8 cellular contexts compared by ENCODE assay signal in the genomic region with DNA sequence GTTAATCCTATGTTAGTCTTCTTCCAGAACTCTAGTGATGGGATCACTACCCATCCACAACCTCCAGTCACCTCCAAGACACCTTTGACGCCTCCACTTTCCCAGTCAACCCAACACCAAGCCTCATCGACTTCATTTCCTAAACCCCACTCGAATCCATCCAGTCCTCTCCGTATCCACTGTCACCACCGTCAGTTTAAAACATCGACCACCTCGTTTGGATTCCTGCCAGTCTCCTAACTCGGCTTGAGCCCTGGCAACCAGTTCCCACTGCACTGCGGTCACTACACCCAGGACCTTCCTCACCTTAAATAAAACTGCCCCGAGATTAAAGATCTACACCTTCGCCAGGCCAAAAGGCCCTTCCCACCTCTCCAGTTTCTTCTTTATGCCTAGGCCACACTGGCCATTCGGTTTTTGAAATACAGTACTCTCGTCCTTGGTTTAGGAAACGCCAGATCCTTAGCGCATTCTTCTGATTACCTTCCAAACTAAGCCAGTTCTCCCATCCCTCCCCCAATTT. TPM values are rescaled to one million over a fixed set of nuclear protein-coding genes. Genes with fewer than 3 reads are reported as not detected.
DNase-seq lines count a peak whose midpoint lies in the region; ATAC-seq and TF ChIP-seq lines count a peak whose summit lies in the region.

No MANE protein-coding gene starts in this region.

- peaks cover 0 to 10% (median 2%) of the 10 kb centered on the region in 4 donors for H3K36me3 ChIP-seq in stomach

- H3K27me3 Mint-ChIP-seq in activated CD4-positive, alpha-beta memory T cell treated with anti-CD3 and anti-CD28 coated beads for 36 hours = no peaks in the 10 kb centered on the region

- H3K4me1 Mint-ChIP-seq in activated CD4-positive, alpha-beta memory T cell treated with anti-CD3 and anti-CD28 coated beads for 36 hours (ENCODE audit: low read depth) = peaks cover 53% of the 10 kb centered on the region

- peak overlapping the region; percentile 97 for H3K4me3 ChIP-seq in iPS-18c (ENCODE audit: insufficient read depth, low read depth, low read length)
- peak overlapping the region; percentile 61 to 87 (median 72) for H3K4me3 ChIP-seq in stomach

- no peaks in the 10 kb centered on the region for H3K36me3 Mint-ChIP-seq in activated CD4-positive, alpha-beta memory T cell treated with anti-CD3 and anti-CD28 coated beads for 36 hours

- intact Hi-C loops in activated CD4-positive, alpha-beta memory T cell treated with anti-CD3 and anti-CD28 coated beads for 36 hours (cut with micrococcal nuclease) = no loop called here
- intact Hi-C loops in stomach (cut with DNase I; ENCODE audit: low total_unique reads) = no loop called here

- 32 to 43% (median 42%) methylated on average over 15 of the region's 15 CpGs for WGBS in stomach, 5 donors

- no peaks in the 10 kb centered on the region for H3K9me3 Mint-ChIP-seq in activated CD4-positive, alpha-beta memory T cell treated with anti-CD3 and anti-CD28 coated beads for 36 hours

- no peak for TF ChIP-seq POLR2A in stomach (IDR thresholded peaks at IDR 0.05)

- DNase-seq in NCI-H146 (lab: John Stamatoyannopoulos, UW) = peak; percentile 24
- no peak for DNase-seq in NCI-H146 treated with DMSO at 0.1 percent for 48 hours (lab: John Stamatoyannopoulos, UW; ENCODE audit: unreplicated experiment)
- DNase-seq in activated CD4-positive, alpha-beta memory T cell treated with anti-CD3 and anti-CD28 coated beads for 36 hours = no peak
- no peak for DNase-seq in stomach
- no peak for DNase-seq in activated gamma-delta T cell treated with Interleukin-2 at 50 U/mL for 16 hours
- DNase-seq in dedifferentiated amniotic fluid mesenchymal stem cell (ENCODE audit: extremely low spot score) = no peak

- H3K27me3 ChIP-seq in stomach = no peaks in the 10 kb centered on the region

- peak overlapping the region; percentile 90 for H3K4me3 Mint-ChIP-seq in activated CD4-positive, alpha-beta memory T cell treated with anti-CD3 and anti-CD28 coated beads for 36 hours

- no peak for TF ChIP-seq CTCF in stomach (IDR thresholded peaks at IDR 0.05)

- H3K9me3 ChIP-seq in iPS-18c (ENCODE audit: control insufficient read depth, insufficient read depth, low read length) (no peaks in the 10 kb centered on the region), stomach (no peaks in the 10 kb centered on the region)

- TF ChIP-seq EP300 in stomach (IDR thresholded peaks at IDR 0.05) = no peak

- peak overlapping the region; percentile 74 to 99 (median 98) for H3K27ac ChIP-seq in stomach

- POLR2A ChIA-PET in activated CD4-positive, alpha-beta memory T cell treated with anti-CD3 and anti-CD28 coated beads for 36 hours (lab: Charles Lee) = interaction anchor here (0.6 to 4.1 kb wide), 4 partner anchors 13 to 1210 kb away, joined by 3 to 72 read pairs (median 4); a partner anchor contains a TSS

- CTCF ChIA-PET in activated CD4-positive, alpha-beta memory T cell treated with anti-CD3 and anti-CD28 coated beads for 36 hours (lab: Charles Lee) = interaction anchor here (1.2 to 5.2 kb wide), 3 partner anchors 23 to 377 kb away, joined by 3 to 43 read pairs (median 7); a partner anchor contains a TSS

- no peak for ATAC-seq in HG03571 (IDR thresholded peaks at IDR 0.05; ENCODE audit: unreplicated experiment)

- H3K4me1 ChIP-seq in stomach = peaks cover 13 to 61% (median 38%) of the 10 kb centered on the region in 4 donors

- H3K27ac Mint-ChIP-seq in activated CD4-positive, alpha-beta memory T cell treated with anti-CD3 and anti-CD28 coated beads for 36 hours = peak overlapping the region; percentile 95

RNA-seq across cellular contexts. Expression of a gene that starts 1.2 kb away (rescaled TPM):
- 10 to 100 TPM; 35.7 to 37.3 TPM for total RNA-seq in activated CD4-positive, alpha-beta memory T cell treated with anti-CD3 and anti-CD28 coated beads for 36 hours
- total RNA-seq in stomach = 10 to 100 TPM; 20.5 to 91.6 (median 35.2) TPM
- polyA plus RNA-seq in stomach = 100 to 1,000 TPM in 1 of 3 donors, 10 to 100 TPM in 2; 81.7 to 139 (median 99.4) TPM

RNA-seq across cellular contexts. Expression of a gene that starts 24.7 kb away (rescaled TPM):
- 100 to 1,000 TPM; 217 to 218 TPM for total RNA-seq in activated CD4-positive, alpha-beta memory T cell treated with anti-CD3 and anti-CD28 coated beads for 36 hours
- 100 to 1,000 TPM in 1 of 5 donors, 10 to 100 TPM in 4; 53.4 to 220 (median 57.6) TPM for total RNA-seq in stomach
- polyA plus RNA-seq in stomach = 100 to 1,000 TPM; 141 to 216 (median 193) TPM
